In the genomic region with DNA sequence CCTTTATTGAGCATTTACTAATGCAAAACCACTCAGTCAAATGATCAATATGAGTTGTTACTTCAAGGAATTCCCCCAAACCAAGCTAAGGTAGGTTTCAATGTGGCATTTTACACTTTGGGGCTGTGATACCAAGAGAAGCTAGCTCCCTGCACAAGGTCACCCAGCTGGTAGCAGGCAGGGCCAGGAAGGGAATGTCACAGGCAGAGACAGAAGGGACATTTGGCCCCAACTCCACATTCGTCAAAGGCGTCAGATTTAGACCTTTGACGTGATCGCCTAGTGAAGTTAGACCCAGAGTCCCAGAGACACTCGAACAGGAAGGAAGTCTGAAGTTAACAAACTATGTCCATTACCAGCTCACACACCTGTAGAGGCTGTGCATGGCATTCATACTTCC, we compare ENCODE assay signal across 13 cellular contexts. TPM values are rescaled to one million over a fixed set of nuclear protein-coding genes. Genes with fewer than 3 reads are reported as not detected.
DNase-seq lines count a peak whose midpoint lies in the region; ATAC-seq, FAIRE-seq and TF ChIP-seq lines count a peak whose summit lies in the region.
"Had no signal": no experiment of that assay in that cellular context is flagged by ENCODE, and none has a peak within 500 bp of the region (broad histone marks: within the 10 kb centered on the region; RNA-seq: fewer than 3 reads in every experiment).

No MANE protein-coding gene starts in this region.

- H3K9me3 ChIP-seq in adipocyte (ENCODE audit: control insufficient read depth, low read length): no peaks in the 10 kb centered on the region

- no peaks in the 10 kb centered on the region for H3K27me3 Mint-ChIP-seq in stimulated activated memory B cell treated with anti-CD40 and anti-IgM and Interleukin-4, amounts not matched to agents 10 μg/mL and 1 μg/mL and 100 μg/mL, for 72 hours
- peaks cover 4% of the 10 kb centered on the region for H3K27me3 Mint-ChIP-seq in type B pancreatic cell

- no peak for TF ChIP-seq POLR2A in GM12891 (IDR thresholded peaks at IDR 0.05; ENCODE audit: low read depth, low read length)

- no peaks in the 10 kb centered on the region for H3K36me3 Mint-ChIP-seq in stimulated activated memory B cell treated with anti-CD40 and anti-IgM and Interleukin-4, amounts not matched to agents 10 μg/mL and 1 μg/mL and 100 μg/mL, for 72 hours
- no peaks in the 10 kb centered on the region for H3K36me3 Mint-ChIP-seq in type B pancreatic cell

- H3K4me1 Mint-ChIP-seq in stimulated activated memory B cell treated with anti-CD40 and anti-IgM and Interleukin-4, amounts not matched to agents 10 μg/mL and 1 μg/mL and 100 μg/mL, for 72 hours: peaks cover 32% of the 10 kb centered on the region
- peaks cover 7% of the 10 kb centered on the region for H3K4me1 Mint-ChIP-seq in type B pancreatic cell (ENCODE audit: unreplicated experiment)

- H3K9me3 Mint-ChIP-seq in stimulated activated memory B cell treated with anti-CD40 and anti-IgM and Interleukin-4, amounts not matched to agents 10 μg/mL and 1 μg/mL and 100 μg/mL, for 72 hours: no peaks in the 10 kb centered on the region
- H3K9me3 Mint-ChIP-seq in type B pancreatic cell: no peaks in the 10 kb centered on the region
- H3K9me3 Mint-ChIP-seq: nephron had no signal

- no peak for TF ChIP-seq CTCF in type B pancreatic cell (conservative IDR thresholded peaks at IDR 0.05)

- H3K36me3 ChIP-seq in adipocyte (ENCODE audit: control insufficient read depth, insufficient read depth, low read length, severe bottlenecking): no peaks in the 10 kb centered on the region

- no peak overlapping the region for H3K4me3 ChIP-seq in adipocyte (ENCODE audit: low read length)

- no peak for DNase-seq in GM12891 (ENCODE audit: insufficient read length, low spot score)
- DNase-seq in adipocyte (ENCODE audit: low read depth): no peak
- DNase-seq in left ventricle myocardium superior: peak; percentile 69
- DNase-seq in type B pancreatic cell (ENCODE audit: extremely low spot score, unreplicated experiment): no peak
- DNase-seq in NCI-H146 (lab: John Stamatoyannopoulos, UW): no peak
- DNase-seq: activated gamma-delta T cell, SHP77 treated with DMSO at 0.1 percent for 48 hours, T-helper 2 cell had no signal

- ATAC-seq in left ventricle myocardium superior (peak; percentile 93), HG03439 (IDR thresholded peaks at IDR 0.05; ENCODE audit: unreplicated experiment) (no peak)
- peak; percentile 63 for ATAC-seq in stimulated activated memory B cell treated with anti-CD40 and anti-IgM and Interleukin-4, amounts not matched to agents 10 μg/mL and 1 μg/mL and 100 μg/mL, for 72 hours
- ATAC-seq: activated CD4-positive, CD25-positive, alpha-beta regulatory T cell treated with anti-CD3 and anti-CD28 coated beads, Interleukin-2, amount 50 U/mL, for 24 hours had no signal

- no peak for FAIRE-seq in GM12891 (lab: Jason Lieb, UNC)
- FAIRE-seq: frontal cortex had no signal

- intact Hi-C loops in left ventricle myocardium superior (cut with micrococcal nuclease): no loop called here

- H3K4me1 ChIP-seq in adipocyte (ENCODE audit: control insufficient read depth, insufficient read depth, low read length): peaks cover 21% of the 10 kb centered on the region

- H3K4me3 Mint-ChIP-seq in stimulated activated memory B cell treated with anti-CD40 and anti-IgM and Interleukin-4, amounts not matched to agents 10 μg/mL and 1 μg/mL and 100 μg/mL, for 72 hours: peak overlapping the region; percentile 38
- H3K4me3 Mint-ChIP-seq in type B pancreatic cell: no peak overlapping the region
- H3K4me3 Mint-ChIP-seq: nephron had no signal

- H3K9ac ChIP-seq in adipocyte (ENCODE audit: low read length): peak overlapping the region; percentile 58

- peak overlapping the region; percentile 85 for H3K27ac Mint-ChIP-seq in stimulated activated memory B cell treated with anti-CD40 and anti-IgM and Interleukin-4, amounts not matched to agents 10 μg/mL and 1 μg/mL and 100 μg/mL, for 72 hours
- H3K27ac Mint-ChIP-seq in type B pancreatic cell: no peak overlapping the region
- H3K27ac Mint-ChIP-seq: nephron had no signal

- no peaks in the 10 kb centered on the region for H3K27me3 ChIP-seq in adipocyte (replicated peaks; ENCODE audit: control insufficient read depth, insufficient read depth, low read length)

TF ChIP-seq in GM12891, 5 proteins besides CTCF, POLR2A, EP300 and RAD21:
- TF ChIP-seq TAF1 (IDR thresholded peaks at IDR 0.05; ENCODE audit: low read depth, low read length) (no peak), SPI1 (IDR thresholded peaks at IDR 0.05; ENCODE audit: low read depth, low read length) (0 out of 2 replicates have a peak, but pooled peaks have one; percentile 5), POLR2AphosphoS5 (IDR thresholded peaks at IDR 0.05; ENCODE audit: low read depth, low read length) (no peak), PAX5 (IDR thresholded peaks at IDR 0.05; ENCODE audit: insufficient read depth, low read length, severe bottlenecking) (no peak), POU2F2 (IDR thresholded peaks at IDR 0.05; ENCODE audit: low read depth, low read length) (no peak)

RNA-seq across cellular contexts. Expression of a gene that starts 5.5 kb away (rescaled TPM):
- polyA plus RNA-seq in GM12891 (2012; ENCODE audit: low read depth, missing spikeins): 14.5 TPM
- total RNA-seq in left ventricle myocardium superior (42.5 TPM), type B pancreatic cell (ENCODE audit: low replicate concordance) (77.0 and 80.5 TPM in 2 replicates)

RNA-seq across cellular contexts. Expression of a gene that starts 52.0 kb away (rescaled TPM):
- not detected for polyA plus RNA-seq in GM12891 (2012; ENCODE audit: low read depth, missing spikeins)
- total RNA-seq in left ventricle myocardium superior (1.1 TPM), type B pancreatic cell (ENCODE audit: low replicate concordance) (1.4 and 2.6 TPM in 2 replicates)
